In genomic region chr18:57051586-57052044, GRCh38 we compare ENCODE assay signal across 1 cellular context.
TF ChIP-seq lines count a peak whose summit lies in the region.

No MANE protein-coding gene starts in this region.

TF ChIP-seq in K562, 482 proteins besides CTCF, POLR2A, EP300 and RAD21 (continued from another document and continues in another):
- TF ChIP-seq HMG20A (CRISPR knock-in tag; conservative IDR thresholded peaks at IDR 0.05) = no peak
- TF ChIP-seq ATF6 (CRISPR knock-in tag; IDR thresholded peaks at IDR 0.05) = no peak
- no peak for TF ChIP-seq CBX8 (IDR thresholded peaks at IDR 0.05; ENCODE audit: borderline replicate concordance, extremely low read depth, low read depth, low read length, poor library complexity, severe bottlenecking)
- TF ChIP-seq BCOR (IDR thresholded peaks at IDR 0.05) = no peak
- no peak for TF ChIP-seq MYBL2 (IDR thresholded peaks at IDR 0.05; ENCODE audit: low read depth)
- no peak for TF ChIP-seq MYBL2 (CRISPR knock-in tag; IDR thresholded peaks at IDR 0.05; ENCODE audit: borderline replicate concordance)
- no peak for TF ChIP-seq ARID3B (CRISPR knock-in tag; IDR thresholded peaks at IDR 0.05; ENCODE audit: borderline replicate concordance)
- TF ChIP-seq TEAD2 (tag; IDR thresholded peaks at IDR 0.05) = no peak
- no peak for TF ChIP-seq ZNF79 (CRISPR knock-in tag; IDR thresholded peaks at IDR 0.05; ENCODE audit: low read depth)
- TF ChIP-seq GATA2 (CRISPR knock-in tag; IDR thresholded peaks at IDR 0.05) = peak; percentile 68; the same call in 1 of the 2 replicates
- TF ChIP-seq PBX2 (CRISPR knock-in tag; IDR thresholded peaks at IDR 0.05; ENCODE audit: low read depth) = no peak
- peak; percentile 64 for TF ChIP-seq PBX2 (tag; conservative IDR thresholded peaks at IDR 0.05; ENCODE audit: low read depth)
- TF ChIP-seq RFX1 (IDR thresholded peaks at IDR 0.05) = no peak
- no peak for TF ChIP-seq SNAPC5 (CRISPR knock-in tag; IDR thresholded peaks at IDR 0.05)
- no peak for TF ChIP-seq PRDM10 (IDR thresholded peaks at IDR 0.05; ENCODE audit: partially characterized antibody)
- TF ChIP-seq TAL1 (IDR thresholded peaks at IDR 0.05) = peak; percentile 91
- TF ChIP-seq STAT5A (IDR thresholded peaks at IDR 0.05; ENCODE audit: borderline replicate concordance, low read length) = peak; percentile 48; the same call in 1 of the 2 replicates
- TF ChIP-seq CHD2 (IDR thresholded peaks at IDR 0.05; ENCODE audit: low read depth, low read length) = no peak
- TF ChIP-seq PRPF4 (IDR thresholded peaks at IDR 0.05; ENCODE audit: insufficient read depth, low read depth, low read length, poor library complexity, severe bottlenecking) = no peak
- TF ChIP-seq CXXC5 (CRISPR knock-in tag; IDR thresholded peaks at IDR 0.05) = no peak; the same call in 1 of the 2 replicates
- TF ChIP-seq ZNF778 (CRISPR knock-in tag; IDR thresholded peaks at IDR 0.05) = no peak
- TF ChIP-seq NFE2 (IDR thresholded peaks at IDR 0.05; ENCODE audit: low read depth) = no peak
- TF ChIP-seq NR2C2 (CRISPR knock-in tag; IDR thresholded peaks at IDR 0.05) = no peak
- TF ChIP-seq NR2C2 (tag; IDR thresholded peaks at IDR 0.05) = no peak
- no peak for TF ChIP-seq KLF6 (CRISPR knock-in tag; IDR thresholded peaks at IDR 0.05; ENCODE audit: borderline replicate concordance)
- TF ChIP-seq TFAM (CRISPR knock-in tag; conservative IDR thresholded peaks at IDR 0.05) = no peak
- no peak for TF ChIP-seq NFXL1 (CRISPR knock-in tag; IDR thresholded peaks at IDR 0.05)
- no peak for TF ChIP-seq ZNF583 (CRISPR knock-in tag; IDR thresholded peaks at IDR 0.05)
- TF ChIP-seq ZC3H11A (IDR thresholded peaks at IDR 0.05; ENCODE audit: low read depth, low read length) = no peak
- no peak for TF ChIP-seq BRF1 (IDR thresholded peaks at IDR 0.05; ENCODE audit: borderline replicate concordance, extremely low read depth, insufficient read length)
- TF ChIP-seq RBM34 (IDR thresholded peaks at IDR 0.05; ENCODE audit: borderline replicate concordance, insufficient read depth, low read length) = no peak
- no peak for TF ChIP-seq COPS2 (conservative IDR thresholded peaks at IDR 0.05)
- no peak for TF ChIP-seq ZNF707 (CRISPR knock-in tag; conservative IDR thresholded peaks at IDR 0.05)
- no peak for TF ChIP-seq KDM2B (CRISPR knock-in tag; IDR thresholded peaks at IDR 0.05)
- no peak for TF ChIP-seq ZNF444 (CRISPR knock-in tag; IDR thresholded peaks at IDR 0.05)
- TF ChIP-seq ZNF311 (CRISPR knock-in tag; IDR thresholded peaks at IDR 0.05) = no peak
- TF ChIP-seq FOXM1 (IDR thresholded peaks at IDR 0.05; ENCODE audit: low read depth) = peak; percentile 50; the same call in 1 of the 2 replicates
- TF ChIP-seq FOXM1 (CRISPR knock-in tag; IDR thresholded peaks at IDR 0.05; ENCODE audit: low read depth) = no peak
- no peak for TF ChIP-seq NFE2L1 (tag; IDR thresholded peaks at IDR 0.05; ENCODE audit: borderline replicate concordance, low read depth)
- TF ChIP-seq GABPA (tag; conservative IDR thresholded peaks at IDR 0.05; ENCODE audit: low read depth) = no peak
- no peak for TF ChIP-seq RFX7 (CRISPR knock-in tag; IDR thresholded peaks at IDR 0.05)
- no peak for TF ChIP-seq TGIF2 (CRISPR knock-in tag; IDR thresholded peaks at IDR 0.05)
- no peak for TF ChIP-seq U2AF1 (optimal IDR thresholded peaks at IDR 0.05; ENCODE audit: low read depth, low read length)
- TF ChIP-seq MCM3 (IDR thresholded peaks at IDR 0.05) = no peak
- TF ChIP-seq ATF7 (IDR thresholded peaks at IDR 0.05) = 0 out of 2 replicates have a peak, but pooled peaks have one; percentile 32
- no peak for TF ChIP-seq MTF1 (CRISPR knock-in tag; IDR thresholded peaks at IDR 0.05; ENCODE audit: borderline replicate concordance)
- no peak for TF ChIP-seq SETDB1 (IDR thresholded peaks at IDR 0.05; ENCODE audit: low read length)
- no peak for TF ChIP-seq PPARD (CRISPR knock-in tag; IDR thresholded peaks at IDR 0.05)
- TF ChIP-seq FOXO4 (CRISPR knock-in tag; IDR thresholded peaks at IDR 0.05) = no peak
- TF ChIP-seq TRIM28 (IDR thresholded peaks at IDR 0.05) = no peak
- TF ChIP-seq HDAC1 (IDR thresholded peaks at IDR 0.05) = peak in 1 of 2 experiments; percentile 34; a peak in 1 of 4 replicates
